Comparison of ENCODE assay signal across 30 cellular contexts in genomic region chr4:10701702-10702460, GRCh38. TPM values are rescaled to one million over a fixed set of nuclear protein-coding genes. Genes with fewer than 3 reads are reported as not detected.
A peak's percentile ranks its signal among the peaks of the same experiment; 100 is the strongest.
DNase-seq lines count a peak whose midpoint lies in the region; ATAC-seq, FAIRE-seq and TF ChIP-seq lines count a peak whose summit lies in the region.
"Had no signal": no experiment of that assay in that cellular context is flagged by ENCODE, and none has a peak within 500 bp of the region (broad histone marks: within the 10 kb centered on the region; RNA-seq: fewer than 3 reads in every experiment).

No MANE protein-coding gene starts in this region.

- in situ Hi-C loops in IMR-90 (cut with MboI; ENCODE audit: low sequenced_read_pairs), result loop anchor here (25.0 kb wide), 1 partner anchor 110 kb away; no protein-coding TSS in a partner anchor

- no peak overlapping the region for H3K4me3 Mint-ChIP-seq in astrocyte (ENCODE audit: unreplicated experiment)
- H3K4me3 Mint-ChIP-seq: activated CD4-positive, alpha-beta memory T cell treated with anti-CD3 and anti-CD28 coated beads, Interleukin-2, amount 10 ng/mL, durations not matched to agents 7 days and 5 days; activated naive CD4-positive, alpha-beta T cell treated with anti-CD3 and anti-CD28 coated beads for 36 hours; CD8-positive, alpha-beta memory T cell; neural crest cell; stimulated activated memory B cell treated with anti-CD40 and anti-IgM and Interleukin-4, amounts not matched to agents 10 μg/mL and 1 μg/mL and 100 μg/mL, for 72 hours had no signal

- H3K36me3 ChIP-seq in IMR-90 (ENCODE audit: control insufficient read depth, insufficient read depth, low read length) (no peaks in the 10 kb centered on the region), astrocyte (ENCODE audit: insufficient read depth, low read length) (no peaks in the 10 kb centered on the region), trophoblast cell (ENCODE audit: control insufficient read depth in 1 of 2, insufficient read depth in 2 of 2, low read length in 2 of 2) (no peaks in the 10 kb centered on the region)
- H3K36me3 ChIP-seq: ovary, transverse colon had no signal

- H3K4me3 ChIP-seq in IMR-90 (ENCODE audit: insufficient read depth, low read depth, low read length) (no peak overlapping the region), astrocyte (ENCODE audit: insufficient read depth, low read depth, low read length) (no peak overlapping the region), trophoblast cell (ENCODE audit: low read depth, low read length) (peak overlapping the region; percentile 32)
- H3K4me3 ChIP-seq: ovary, skin epidermis, transverse colon had no signal

- TF ChIP-seq POLR2A in IMR-90 (IDR thresholded peaks at IDR 0.05; ENCODE audit: low read depth, low read length), result no peak

- no peak overlapping the region for H2BK12ac ChIP-seq in trophoblast cell (ENCODE audit: low read length)

- H4K8ac ChIP-seq in IMR-90 (ENCODE audit: low read depth in 2 of 2, low read length in 2 of 2), result peak overlapping the region in 1 of 2 experiments; percentile 36; a peak in 1 of 4 replicates
- H4K8ac ChIP-seq in trophoblast cell (ENCODE audit: low read depth, low read length), result no peak overlapping the region

- H4K91ac ChIP-seq in IMR-90 (ENCODE audit: insufficient read depth, low read depth, low read length) (0 out of 2 replicates have a peak overlapping the region, but pooled peaks have one; percentile 2), trophoblast cell (ENCODE audit: low read depth, low read length) (no peak overlapping the region)

- H4K12ac ChIP-seq in trophoblast cell (ENCODE audit: low read depth, low read length), result no peak overlapping the region

- no peaks in the 10 kb centered on the region for H3K4me1 Mint-ChIP-seq in astrocyte (ENCODE audit: low read depth, unreplicated experiment)
- H3K4me1 Mint-ChIP-seq: activated CD4-positive, alpha-beta memory T cell treated with anti-CD3 and anti-CD28 coated beads, Interleukin-2, amount 10 ng/mL, durations not matched to agents 7 days and 5 days; CD8-positive, alpha-beta memory T cell; neural crest cell had no signal

- no peaks in the 10 kb centered on the region for H3K9me3 Mint-ChIP-seq in astrocyte (ENCODE audit: unreplicated experiment)
- H3K9me3 Mint-ChIP-seq: activated CD4-positive, alpha-beta memory T cell treated with anti-CD3 and anti-CD28 coated beads, Interleukin-2, amount 10 ng/mL, durations not matched to agents 7 days and 5 days; activated naive CD4-positive, alpha-beta T cell treated with anti-CD3 and anti-CD28 coated beads for 36 hours; CD8-positive, alpha-beta memory T cell had no signal

- CTCF ChIA-PET in IMR-90 (lab: Yijun Ruan, JAX), result no interaction called here

- peak overlapping the region; percentile 48 for H3K4ac ChIP-seq in IMR-90 (ENCODE audit: low read depth, low read length)
- no peak overlapping the region for H3K4ac ChIP-seq in trophoblast cell (ENCODE audit: low read depth, low read length)

- H3K27me3 ChIP-seq in IMR-90 (ENCODE audit: control insufficient read depth, insufficient read depth, low read length) (no peaks in the 10 kb centered on the region), astrocyte (ENCODE audit: insufficient read depth, low read length) (no peaks in the 10 kb centered on the region), foreskin keratinocyte (peaks cover 3% of the 10 kb centered on the region), trophoblast cell (ENCODE audit: insufficient read depth, low read length) (peaks cover 4% of the 10 kb centered on the region)
- H3K27me3 ChIP-seq: ovary, transverse colon had no signal

- peak overlapping the region; percentile 36; the same call in 1 of the 3 replicates for H2BK15ac ChIP-seq in IMR-90 (ENCODE audit: low read depth, low read length)

- peak overlapping the region; percentile 72 for H2BK120ac ChIP-seq in IMR-90 (ENCODE audit: low read depth, low read length)
- H2BK120ac ChIP-seq in trophoblast cell (ENCODE audit: insufficient read depth, low read length, poor library complexity), result no peak overlapping the region

- H3K79me1 ChIP-seq in IMR-90 (ENCODE audit: low read depth in 1 of 2, low read length in 2 of 2) (no peaks in the 10 kb centered on the region), trophoblast cell (ENCODE audit: low read length) (no peaks in the 10 kb centered on the region)

- H4K20me1 ChIP-seq in IMR-90 (ENCODE audit: insufficient read depth, low read length), result no peaks in the 10 kb centered on the region
- no peaks in the 10 kb centered on the region for H4K20me1 ChIP-seq in astrocyte (ENCODE audit: insufficient read depth, low read length)

- peak overlapping the region; percentile 65 for H2BK20ac ChIP-seq in IMR-90 (ENCODE audit: low read depth, low read length)

- H3K79me2 ChIP-seq in astrocyte (ENCODE audit: insufficient read depth, low read length), result no peaks in the 10 kb centered on the region
- no peaks in the 10 kb centered on the region for H3K79me2 ChIP-seq in trophoblast cell (ENCODE audit: control insufficient read depth, insufficient read depth, low read length, poor library complexity)

- TF ChIP-seq CTCF in IMR-90 (conservative IDR thresholded peaks at IDR 0.05; ENCODE audit: low read depth, low read length) (no peak), astrocyte (IDR thresholded peaks at IDR 0.05; ENCODE audit: insufficient read depth, low read depth, low read length) (no peak), foreskin keratinocyte (conservative IDR thresholded peaks at IDR 0.05) (no peak)

- H4K5ac ChIP-seq in IMR-90 (ENCODE audit: low read depth, low read length), result no peak overlapping the region

- H3K23ac ChIP-seq in IMR-90 (ENCODE audit: low read depth, low read length) (no peak overlapping the region), trophoblast cell (ENCODE audit: low read length) (no peak overlapping the region)

- H3K4me2 ChIP-seq in IMR-90 (ENCODE audit: low read depth, low read length), result peak overlapping the region; percentile 16; the same call in 1 of the 2 replicates
- peak overlapping the region; percentile 49 for H3K4me2 ChIP-seq in astrocyte (ENCODE audit: low read length)
- H3K4me2 ChIP-seq in trophoblast cell (ENCODE audit: low read length), result no peak overlapping the region

- H2BK5ac ChIP-seq in IMR-90 (ENCODE audit: low read depth, low read length, poor library complexity, severe bottlenecking) (peak overlapping the region; percentile 37), trophoblast cell (ENCODE audit: low read depth, low read length, poor library complexity) (no peak overlapping the region)

- peaks cover 11% of the 10 kb centered on the region; the same call in 1 of the 2 replicates for H3K9me1 ChIP-seq in IMR-90 (ENCODE audit: insufficient read depth, low read length)

- no peak for TF ChIP-seq RAD21 in IMR-90 (IDR thresholded peaks at IDR 0.05; ENCODE audit: low read length)

- no peak overlapping the region for H3K27ac Mint-ChIP-seq in astrocyte (ENCODE audit: unreplicated experiment)
- H3K27ac Mint-ChIP-seq: activated CD4-positive, alpha-beta memory T cell treated with anti-CD3 and anti-CD28 coated beads, Interleukin-2, amount 10 ng/mL, durations not matched to agents 7 days and 5 days; activated naive CD4-positive, alpha-beta T cell treated with anti-CD3 and anti-CD28 coated beads for 36 hours; CD8-positive, alpha-beta memory T cell; stimulated activated memory B cell treated with anti-CD40 and anti-IgM and Interleukin-4, amounts not matched to agents 10 μg/mL and 1 μg/mL and 100 μg/mL, for 72 hours had no signal

- H3K9ac ChIP-seq in IMR-90 (ENCODE audit: low read depth, low read length) (no peak overlapping the region), astrocyte (ENCODE audit: low read length) (no peak overlapping the region), trophoblast cell (ENCODE audit: low read length) (no peak overlapping the region)

- peak; percentile 13 for FAIRE-seq in astrocyte (lab: Jason Lieb, UNC)
- FAIRE-seq: colon had no signal

- H2AK9ac ChIP-seq in IMR-90 (replicated peaks; ENCODE audit: low read depth, low read length, poor library complexity), result no peak overlapping the region

- H2AK5ac ChIP-seq in IMR-90 (ENCODE audit: low read depth, low read length), result peak overlapping the region; percentile 60
- no peak overlapping the region for H2AK5ac ChIP-seq in trophoblast cell (ENCODE audit: low read length)

- peaks cover 2% of the 10 kb centered on the region for H3K27me3 Mint-ChIP-seq in astrocyte (ENCODE audit: low read depth, unreplicated experiment)
- H3K27me3 Mint-ChIP-seq: activated CD4-positive, alpha-beta memory T cell treated with anti-CD3 and anti-CD28 coated beads, Interleukin-2, amount 10 ng/mL, durations not matched to agents 7 days and 5 days; CD8-positive, alpha-beta memory T cell; stimulated activated memory B cell treated with anti-CD40 and anti-IgM and Interleukin-4, amounts not matched to agents 10 μg/mL and 1 μg/mL and 100 μg/mL, for 72 hours had no signal

- no peak overlapping the region; the same call in 1 of the 2 replicates for H3K18ac ChIP-seq in IMR-90 (ENCODE audit: low read depth, low read length)
- no peak overlapping the region for H3K18ac ChIP-seq in trophoblast cell (ENCODE audit: low read length)

- H3K27ac ChIP-seq in IMR-90 (ENCODE audit: insufficient read depth, low read length) (no peak overlapping the region), astrocyte (ENCODE audit: low read depth, low read length) (no peak overlapping the region), foreskin keratinocyte (no peak overlapping the region), trophoblast cell (ENCODE audit: low read depth, low read length) (no peak overlapping the region)
- H3K27ac ChIP-seq: ovary, skin epidermis, transverse colon had no signal

- WGBS in IMR-90 (ENCODE audit: extremely low coverage in 2 of 2, insufficient read length in 1 of 2), 2 experiments, result 38% methylated on average over 2 of the region's 7 CpGs; no CpG with 5 or more reads in 1 of the 2 experiments
- WGBS in trophoblast cell (ENCODE audit: extremely low coverage, insufficient coverage, insufficient read length), result no CpG with 5 or more reads among the region's 7 CpGs

- ATAC-seq in IMR-90 (ENCODE audit: low read depth) (no peak), foreskin keratinocyte (peak; percentile 43)
- ATAC-seq: activated CD4-positive, CD25-positive, alpha-beta regulatory T cell treated with anti-CD3 and anti-CD28 coated beads, Interleukin-2, amount 50 U/mL, for 24 hours; Right ventricle myocardium inferior; stimulated activated memory B cell treated with anti-CD40 and anti-IgM and Interleukin-4, amounts not matched to agents 10 μg/mL and 1 μg/mL and 100 μg/mL, for 72 hours had no signal

- intact Hi-C loops in IMR-90 (cut with micrococcal nuclease), result no loop called here

- DNase-seq in IMR-90 (peak; percentile 59), astrocyte (ENCODE audit: low read depth) (peak; percentile 58), foreskin keratinocyte (peak; percentile 51 to 83), trophoblast cell (no peak), GOT3 (lab: John Stamatoyannopoulos, UW) (no peak), medulla oblongata (ENCODE audit: extremely low spot score) (no peak), GM03348 (ENCODE audit: low spot score) (no peak)
- DNase-seq in activated CD4-positive, alpha-beta T cell treated with anti-CD3 and anti-CD28 coated beads, Interleukin-2, amount 50 U/mL, for 1 hour, result no peak
- DNase-seq: activated CD4-positive, alpha-beta memory T cell treated with anti-CD3 and anti-CD28 coated beads, Interleukin-2, amount 10 ng/mL, durations not matched to agents 7 days and 5 days; activated CD8-positive, alpha-beta memory T cell treated with anti-CD3 and anti-CD28 coated beads, Interleukin-2, amount 50 U/mL, for 4 hours; activated naive CD4-positive, alpha-beta T cell treated with anti-CD3 and anti-CD28 coated beads for 36 hours; CD8-positive, alpha-beta memory T cell; effector memory CD4-positive, alpha-beta T cell; erythroblast; head of caudate nucleus; NCI-H1105 treated with DMSO at 0.1 percent for 48 hours; NCI-H2029; ovary; T-helper 2 cell; transverse colon had no signal

- H3K9me3 ChIP-seq in IMR-90 (ENCODE audit: control insufficient read depth, insufficient read depth, low read length), result no peaks in the 10 kb centered on the region
- no peaks in the 10 kb centered on the region for H3K9me3 ChIP-seq in astrocyte (ENCODE audit: insufficient read depth, low read depth, low read length)
- no peaks in the 10 kb centered on the region for H3K9me3 ChIP-seq in trophoblast cell (ENCODE audit: insufficient read depth, low read depth, low read length)
- H3K9me3 ChIP-seq: ovary, transverse colon had no signal

- peaks cover 10% of the 10 kb centered on the region for H3K4me1 ChIP-seq in IMR-90 (ENCODE audit: control insufficient read depth, insufficient read depth, low read length)
- H3K4me1 ChIP-seq in astrocyte (ENCODE audit: insufficient read depth, low read length), result peaks cover 23% of the 10 kb centered on the region
- peaks cover 8% of the 10 kb centered on the region for H3K4me1 ChIP-seq in foreskin keratinocyte
- peaks cover 0 to 3% of the 10 kb centered on the region in 2 experiments for H3K4me1 ChIP-seq in trophoblast cell (ENCODE audit: control insufficient read depth in 1 of 2, insufficient read depth in 2 of 2, low read length in 2 of 2)

- no TSS peak for BruUV-seq in IMR-90 (replicated peaks; lab: Mats Ljungman, UMichigan)

- H2AFZ ChIP-seq in IMR-90 (replicated peaks; ENCODE audit: low read length, poor library complexity), result peak overlapping the region; percentile 45
- no peak overlapping the region for H2AFZ ChIP-seq in astrocyte (ENCODE audit: low read depth, low read length)
- H2AFZ ChIP-seq in trophoblast cell (ENCODE audit: insufficient read depth, low read length, poor library complexity), result no peak overlapping the region

- H3K36me3 Mint-ChIP-seq in astrocyte (ENCODE audit: low read depth, unreplicated experiment), result no peaks in the 10 kb centered on the region
- H3K36me3 Mint-ChIP-seq: CD8-positive, alpha-beta memory T cell; stimulated activated memory B cell treated with anti-CD40 and anti-IgM and Interleukin-4, amounts not matched to agents 10 μg/mL and 1 μg/mL and 100 μg/mL, for 72 hours had no signal

- POLR2A ChIA-PET in IMR-90 (lab: Charles Lee; ENCODE audit: unreplicated experiment), result no interaction called here

- no peak overlapping the region for H3K56ac ChIP-seq in IMR-90 (ENCODE audit: extremely low read depth, insufficient read depth, low read length)

- dilution Hi-C loops in IMR-90 (cut with HindIII; ENCODE audit: low sequenced_read_pairs, unreplicated experiment), result no loop called here

- H3K14ac ChIP-seq in IMR-90 (replicated peaks; ENCODE audit: low read depth, low read length), result peak overlapping the region; percentile 54
- no peak overlapping the region for H3K14ac ChIP-seq in trophoblast cell (ENCODE audit: low read length)

RNA-seq across cellular contexts. Expression of gene CLNK, which starts 17.3 kb away (rescaled TPM):
- total RNA-seq in IMR-90 (2012; rRNA removed) (not detected in 2 replicates), astrocyte (not detected in 2 replicates), foreskin keratinocyte (not detected in 2 replicates)
- polyA plus RNA-seq in IMR-90 (2012; rRNA removed) (not detected in 2 replicates), foreskin keratinocyte (not detected in 2 replicates)
- polyA plus RNA-seq in IMR-90 (2012; cell fraction: cytosol; rRNA removed), result not detected in 2 replicates
- not detected in 2 replicates for polyA plus RNA-seq in IMR-90 (2012; cell fraction: nucleus; rRNA removed; ENCODE audit: low replicate concordance)
- polyA plus RNA-seq in trophoblast cell (2013), result 0.03 TPM in 2 replicates
- total RNA-seq: activated naive CD4-positive, alpha-beta T cell treated with anti-CD3 and anti-CD28 coated beads for 36 hours; Daoy; kidney epithelial cell; neural crest cell; renal cortical epithelial cell; Right ventricle myocardium inferior had no signal
- polyA plus RNA-seq: BJ; CD8-positive, alpha-beta memory T cell had no signal

Comparison
In these comparisons a context has a peak if more than half of its experiments do, and no peak if none do; other contexts are left out.
1. DNase-seq: peak in IMR-90 (single experiment), astrocyte (single experiment) and foreskin keratinocyte (2 of 2); none in trophoblast cell (0 of 2), GOT3 (single experiment), activated CD4-positive, alpha-beta T cell treated with anti-CD3 and anti-CD28 coated beads, Interleukin-2, amount 50 U/mL, for 1 hour (single experiment), medulla oblongata (single experiment) and GM03348 (single experiment).